In the genomic region with DNA sequence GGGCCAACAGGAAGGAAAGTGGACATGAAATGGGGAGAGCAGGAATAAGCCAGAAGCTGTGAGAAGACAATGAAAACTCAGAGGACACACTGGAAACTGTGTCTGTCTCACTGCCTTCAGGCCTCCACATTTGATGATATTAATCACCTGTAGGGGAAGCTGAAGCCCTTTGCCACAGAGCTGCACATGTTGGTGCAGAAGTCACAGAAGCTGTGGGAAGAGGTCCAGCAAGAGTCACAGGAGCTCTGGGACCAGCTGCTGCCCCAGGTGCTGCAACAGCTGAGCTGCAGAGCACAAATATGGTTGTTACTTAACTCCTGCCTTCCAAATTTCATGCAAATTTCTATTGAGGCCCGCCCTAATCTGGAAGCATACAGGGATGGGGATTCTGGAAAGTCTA, we compare ENCODE assay signal across 20 cellular contexts.
DNase-seq lines count a peak whose midpoint lies in the region; ATAC-seq and TF ChIP-seq lines count a peak whose summit lies in the region.
"Had no signal": no experiment of that assay in that cellular context is flagged by ENCODE, and none has a peak within 500 bp of the region (broad histone marks: within the 10 kb centered on the region; RNA-seq: fewer than 3 reads in every experiment).

No MANE protein-coding gene starts in this region.

- H3F3A ChIP-seq in SK-N-SH (replicated peaks; ENCODE audit: insufficient read depth) = no peaks in the 10 kb centered on the region

- TF ChIP-seq EP300 in SK-N-SH (IDR thresholded peaks at IDR 0.05; ENCODE audit: borderline replicate concordance in 1 of 2, low read depth in 1 of 2, low read length in 1 of 2) = no peak

- H3K79me2 ChIP-seq in osteoblast (ENCODE audit: insufficient read depth, low read length) = no peaks in the 10 kb centered on the region
- no peaks in the 10 kb centered on the region for H3K79me2 ChIP-seq in SK-N-SH (ENCODE audit: insufficient read depth)

- no peak overlapping the region for H3K9ac ChIP-seq in SK-N-SH

- H3K27me3 ChIP-seq in osteoblast (ENCODE audit: insufficient read depth, low read length) = no peaks in the 10 kb centered on the region
- no peaks in the 10 kb centered on the region for H3K27me3 ChIP-seq in SK-N-SH (ENCODE audit: insufficient read depth)
- H3K27me3 ChIP-seq: left lung, pancreas, vagina had no signal

- H3K4me2 ChIP-seq in osteoblast (ENCODE audit: insufficient read depth, low read length) (no peak overlapping the region), SK-N-SH (no peak overlapping the region)
- H3K4me2 ChIP-seq: A549 had no signal

- no peaks in the 10 kb centered on the region for H3K9me2 ChIP-seq in SK-N-SH

- no peaks in the 10 kb centered on the region for H3K4me1 ChIP-seq in osteoblast (ENCODE audit: insufficient read depth, low read length)
- no peaks in the 10 kb centered on the region for H3K4me1 ChIP-seq in SK-N-SH (ENCODE audit: control insufficient read depth in 1 of 2, insufficient read depth in 2 of 2, low read depth in 1 of 2, low read length in 1 of 2)
- H3K4me1 ChIP-seq: A549, left lung, pancreas, vagina had no signal

- H3K9me3 ChIP-seq in osteoblast (ENCODE audit: low read depth, low read length) (no peaks in the 10 kb centered on the region), SK-N-SH (no peaks in the 10 kb centered on the region; the same call in 1 of the 2 replicates)
- H3K9me3 ChIP-seq: A549, left lung, pancreas, vagina had no signal

- TF ChIP-seq CTCF in osteoblast (IDR thresholded peaks at IDR 0.05; ENCODE audit: extremely low read depth, low read depth, low read length) (no peak), SK-N-SH (IDR thresholded peaks at IDR 0.05) (no peak)

- H3K27ac ChIP-seq in osteoblast (ENCODE audit: low read depth, low read length) (no peak overlapping the region), SK-N-SH (ENCODE audit: low read depth in 2 of 2, low read length in 1 of 2) (no peak overlapping the region)
- H3K27ac ChIP-seq: A549, C4-2B, pancreas, vagina had no signal

- WGBS in SK-N-SH (ENCODE audit: low lambda C conversion rate) = 25% methylated on average over 1 of the region's 1 CpG

- peak; percentile 31 to 46 for DNase-seq in SHP77 (lab: John Stamatoyannopoulos, UW)
- DNase-seq in SHP77 treated with DMSO at 0.1 percent for 48 hours (lab: John Stamatoyannopoulos, UW) = no peak
- DNase-seq in M059J (ENCODE audit: low read depth) = peak; percentile 52
- peak; percentile 72 for DNase-seq in RPMI8226
- no peak for DNase-seq in osteoblast (ENCODE audit: insufficient read length, low spot score, missing footprints)
- DNase-seq in SK-N-SH = no peak
- no peak for DNase-seq in COR-L47 (lab: John Stamatoyannopoulos, UW)
- DNase-seq: activated CD4-positive, alpha-beta T cell treated with anti-CD3 and anti-CD28 coated beads, Interleukin-2, amount 50 U/mL, for 1 hour; activated naive CD4-positive, alpha-beta T cell; aorta; foreskin melanocyte; Kasumi-1; NCI-H146; NCI-H446 treated with DMSO at 0.1 percent for 48 hours; pancreas had no signal

- no peak for ATAC-seq in GM19463 (IDR thresholded peaks at IDR 0.05; ENCODE audit: unreplicated experiment)
- ATAC-seq: A549, left lung had no signal

- POLR2A ChIA-PET in SK-N-SH (lab: Yijun Ruan, JAX) = no interaction called here

- no peak overlapping the region for H3K4me3 ChIP-seq in osteoblast (ENCODE audit: insufficient read depth, low read length)
- H3K4me3 ChIP-seq in SK-N-SH (ENCODE audit: low read depth in 2 of 2, low read length in 1 of 2) = no peak overlapping the region
- H3K4me3 ChIP-seq: A549, left lung, pancreas, vagina had no signal

- TF ChIP-seq RAD21 in SK-N-SH (IDR thresholded peaks at IDR 0.05; ENCODE audit: low read length) = no peak

- no peaks in the 10 kb centered on the region for H3K36me3 ChIP-seq in osteoblast (ENCODE audit: insufficient read depth, low read length)
- no peaks in the 10 kb centered on the region for H3K36me3 ChIP-seq in SK-N-SH (replicated peaks in 1 of 2; ENCODE audit: control insufficient read depth in 1 of 2, insufficient read depth in 2 of 2, low read length in 1 of 2)
- H3K36me3 ChIP-seq: left lung, pancreas, vagina had no signal

- CTCF ChIA-PET in SK-N-SH (lab: Yijun Ruan, JAX) = no interaction called here

- H4K20me1 ChIP-seq in osteoblast (ENCODE audit: insufficient read depth, low read length) (no peaks in the 10 kb centered on the region), SK-N-SH (ENCODE audit: insufficient read depth) (no peaks in the 10 kb centered on the region)

- H2AFZ ChIP-seq in osteoblast (ENCODE audit: low read length) (peak overlapping the region; percentile 11), SK-N-SH (ENCODE audit: low read depth) (no peak overlapping the region)

TF ChIP-seq in SK-N-SH, 30 proteins besides CTCF, POLR2A, EP300 and RAD21:
- TF ChIP-seq CHD2 (IDR thresholded peaks at IDR 0.05; ENCODE audit: low read length, partially characterized antibody) (no peak), GABPA (IDR thresholded peaks at IDR 0.05; ENCODE audit: low read depth) (no peak), ELF1 (IDR thresholded peaks at IDR 0.05) (no peak), TCF12 (IDR thresholded peaks at IDR 0.05) (no peak), RFX5 (IDR thresholded peaks at IDR 0.05; ENCODE audit: low read length) (no peak), GATA2 (CRISPR knock-in tag; IDR thresholded peaks at IDR 0.05) (no peak), RCOR1 (IDR thresholded peaks at IDR 0.05; ENCODE audit: low read length) (no peak), EZH2phosphoT487 (IDR thresholded peaks at IDR 0.05; ENCODE audit: borderline replicate concordance, low read depth) (no peak)
- TF ChIP-seq, protein P1, sequence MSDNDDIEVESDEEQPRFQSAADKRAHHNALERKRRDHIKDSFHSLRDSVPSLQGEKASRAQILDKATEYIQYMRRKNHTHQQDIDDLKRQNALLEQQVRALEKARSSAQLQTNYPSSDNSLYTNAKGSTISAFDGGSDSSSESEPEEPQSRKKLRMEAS (IDR thresholded peaks at IDR 0.05; ENCODE audit: low read depth) = no peak
- TF ChIP-seq, protein P2, sequence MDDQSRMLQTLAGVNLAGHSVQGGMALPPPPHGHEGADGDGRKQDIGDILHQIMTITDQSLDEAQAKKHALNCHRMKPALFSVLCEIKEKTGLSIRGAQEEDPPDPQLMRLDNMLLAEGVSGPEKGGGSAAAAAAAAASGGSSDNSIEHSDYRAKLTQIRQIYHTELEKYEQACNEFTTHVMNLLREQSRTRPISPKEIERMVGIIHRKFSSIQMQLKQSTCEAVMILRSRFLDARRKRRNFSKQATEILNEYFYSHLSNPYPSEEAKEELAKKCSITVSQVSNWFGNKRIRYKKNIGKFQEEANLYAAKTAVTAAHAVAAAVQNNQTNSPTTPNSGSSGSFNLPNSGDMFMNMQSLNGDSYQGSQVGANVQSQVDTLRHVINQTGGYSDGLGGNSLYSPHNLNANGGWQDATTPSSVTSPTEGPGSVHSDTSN (IDR thresholded peaks at IDR 0.05) = no peak
- TF ChIP-seq, protein P3, sequence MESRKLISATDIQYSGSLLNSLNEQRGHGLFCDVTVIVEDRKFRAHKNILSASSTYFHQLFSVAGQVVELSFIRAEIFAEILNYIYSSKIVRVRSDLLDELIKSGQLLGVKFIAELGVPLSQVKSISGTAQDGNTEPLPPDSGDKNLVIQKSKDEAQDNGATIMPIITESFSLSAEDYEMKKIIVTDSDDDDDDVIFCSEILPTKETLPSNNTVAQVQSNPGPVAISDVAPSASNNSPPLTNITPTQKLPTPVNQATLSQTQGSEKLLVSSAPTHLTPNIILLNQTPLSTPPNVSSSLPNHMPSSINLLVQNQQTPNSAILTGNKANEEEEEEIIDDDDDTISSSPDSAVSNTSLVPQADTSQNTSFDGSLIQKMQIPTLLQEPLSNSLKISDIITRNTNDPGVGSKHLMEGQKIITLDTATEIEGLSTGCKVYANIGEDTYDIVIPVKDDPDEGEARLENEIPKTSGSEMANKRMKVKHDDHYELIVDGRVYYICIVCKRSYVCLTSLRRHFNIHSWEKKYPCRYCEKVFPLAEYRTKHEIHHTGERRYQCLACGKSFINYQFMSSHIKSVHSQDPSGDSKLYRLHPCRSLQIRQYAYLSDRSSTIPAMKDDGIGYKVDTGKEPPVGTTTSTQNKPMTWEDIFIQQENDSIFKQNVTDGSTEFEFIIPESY (IDR thresholded peaks at IDR 0.05; ENCODE audit: borderline replicate concordance, low read depth) = no peak
- TF ChIP-seq, protein P4, sequence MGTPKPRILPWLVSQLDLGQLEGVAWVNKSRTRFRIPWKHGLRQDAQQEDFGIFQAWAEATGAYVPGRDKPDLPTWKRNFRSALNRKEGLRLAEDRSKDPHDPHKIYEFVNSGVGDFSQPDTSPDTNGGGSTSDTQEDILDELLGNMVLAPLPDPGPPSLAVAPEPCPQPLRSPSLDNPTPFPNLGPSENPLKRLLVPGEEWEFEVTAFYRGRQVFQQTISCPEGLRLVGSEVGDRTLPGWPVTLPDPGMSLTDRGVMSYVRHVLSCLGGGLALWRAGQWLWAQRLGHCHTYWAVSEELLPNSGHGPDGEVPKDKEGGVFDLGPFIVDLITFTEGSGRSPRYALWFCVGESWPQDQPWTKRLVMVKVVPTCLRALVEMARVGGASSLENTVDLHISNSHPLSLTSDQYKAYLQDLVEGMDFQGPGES (IDR thresholded peaks at IDR 0.05; ENCODE audit: low read depth, low read length) = no peak
TF ChIP-seq in SK-N-SH: peak in this region for 0.

Comparison
In these comparisons a context has a peak if more than half of its experiments do, and no peak if none do; other contexts are left out.
1. DNase-seq: peak in SHP77 (2 of 2), M059J (single experiment) and RPMI8226 (single experiment); none in SHP77 treated with DMSO at 0.1 percent for 48 hours (single experiment), osteoblast (single experiment), SK-N-SH (single experiment) and COR-L47 (single experiment).